Comparison of ENCODE assay signal across 2 cellular contexts in the genomic region with DNA sequence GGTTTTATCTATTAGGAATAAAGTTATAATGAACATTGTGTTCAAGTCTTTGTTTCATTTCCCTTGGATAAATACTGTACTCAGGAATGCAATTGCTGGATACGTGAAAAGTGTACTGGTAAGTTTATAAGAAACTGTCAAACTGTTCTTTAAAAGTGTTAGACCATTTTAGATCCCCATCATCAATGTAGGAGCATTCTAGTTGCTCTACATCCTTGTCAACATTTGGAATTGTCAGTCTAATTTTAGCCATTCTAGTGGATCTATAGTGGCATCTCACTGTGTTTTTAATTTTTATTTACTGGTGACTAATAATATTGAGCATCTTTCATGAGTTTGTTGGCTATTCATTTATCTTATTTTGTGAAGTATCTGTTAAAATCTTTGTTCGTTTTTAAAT.
TF ChIP-seq lines count a peak whose summit lies in the region.

No MANE protein-coding gene starts in this region.

TF ChIP-seq in SK-N-SH treated with all-trans-retinoic acid at 6 μM for 48 hours, 23 proteins besides CTCF, POLR2A, EP300 and RAD21 (continued from another document):
- TF ChIP-seq, protein P1, sequence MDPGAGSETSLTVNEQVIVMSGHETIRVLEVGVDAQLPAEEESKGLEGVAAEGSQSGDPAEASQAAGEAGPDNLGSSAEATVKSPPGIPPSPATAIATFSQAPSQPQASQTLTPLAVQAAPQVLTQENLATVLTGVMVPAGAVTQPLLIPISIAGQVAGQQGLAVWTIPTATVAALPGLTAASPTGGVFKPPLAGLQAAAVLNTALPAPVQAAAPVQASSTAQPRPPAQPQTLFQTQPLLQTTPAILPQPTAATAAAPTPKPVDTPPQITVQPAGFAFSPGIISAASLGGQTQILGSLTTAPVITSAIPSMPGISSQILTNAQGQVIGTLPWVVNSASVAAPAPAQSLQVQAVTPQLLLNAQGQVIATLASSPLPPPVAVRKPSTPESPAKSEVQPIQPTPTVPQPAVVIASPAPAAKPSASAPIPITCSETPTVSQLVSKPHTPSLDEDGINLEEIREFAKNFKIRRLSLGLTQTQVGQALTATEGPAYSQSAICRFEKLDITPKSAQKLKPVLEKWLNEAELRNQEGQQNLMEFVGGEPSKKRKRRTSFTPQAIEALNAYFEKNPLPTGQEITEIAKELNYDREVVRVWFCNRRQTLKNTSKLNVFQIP (CRISPR knock-in tag; IDR thresholded peaks at IDR 0.05; ENCODE audit: borderline replicate concordance, low read depth) = no peak
- no peak for TF ChIP-seq ZNF70 (CRISPR knock-in tag; IDR thresholded peaks at IDR 0.05)
- TF ChIP-seq, protein P2, sequence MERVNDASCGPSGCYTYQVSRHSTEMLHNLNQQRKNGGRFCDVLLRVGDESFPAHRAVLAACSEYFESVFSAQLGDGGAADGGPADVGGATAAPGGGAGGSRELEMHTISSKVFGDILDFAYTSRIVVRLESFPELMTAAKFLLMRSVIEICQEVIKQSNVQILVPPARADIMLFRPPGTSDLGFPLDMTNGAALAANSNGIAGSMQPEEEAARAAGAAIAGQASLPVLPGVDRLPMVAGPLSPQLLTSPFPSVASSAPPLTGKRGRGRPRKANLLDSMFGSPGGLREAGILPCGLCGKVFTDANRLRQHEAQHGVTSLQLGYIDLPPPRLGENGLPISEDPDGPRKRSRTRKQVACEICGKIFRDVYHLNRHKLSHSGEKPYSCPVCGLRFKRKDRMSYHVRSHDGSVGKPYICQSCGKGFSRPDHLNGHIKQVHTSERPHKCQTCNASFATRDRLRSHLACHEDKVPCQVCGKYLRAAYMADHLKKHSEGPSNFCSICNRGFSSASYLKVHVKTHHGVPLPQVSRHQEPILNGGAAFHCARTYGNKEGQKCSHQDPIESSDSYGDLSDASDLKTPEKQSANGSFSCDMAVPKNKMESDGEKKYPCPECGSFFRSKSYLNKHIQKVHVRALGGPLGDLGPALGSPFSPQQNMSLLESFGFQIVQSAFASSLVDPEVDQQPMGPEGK (CRISPR knock-in tag; IDR thresholded peaks at IDR 0.05; ENCODE audit: borderline replicate concordance) = no peak

TF ChIP-seq in SK-N-SH, 30 proteins besides CTCF, POLR2A, EP300 and RAD21 (continued from another document):
- TF ChIP-seq, protein P3, sequence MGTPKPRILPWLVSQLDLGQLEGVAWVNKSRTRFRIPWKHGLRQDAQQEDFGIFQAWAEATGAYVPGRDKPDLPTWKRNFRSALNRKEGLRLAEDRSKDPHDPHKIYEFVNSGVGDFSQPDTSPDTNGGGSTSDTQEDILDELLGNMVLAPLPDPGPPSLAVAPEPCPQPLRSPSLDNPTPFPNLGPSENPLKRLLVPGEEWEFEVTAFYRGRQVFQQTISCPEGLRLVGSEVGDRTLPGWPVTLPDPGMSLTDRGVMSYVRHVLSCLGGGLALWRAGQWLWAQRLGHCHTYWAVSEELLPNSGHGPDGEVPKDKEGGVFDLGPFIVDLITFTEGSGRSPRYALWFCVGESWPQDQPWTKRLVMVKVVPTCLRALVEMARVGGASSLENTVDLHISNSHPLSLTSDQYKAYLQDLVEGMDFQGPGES (IDR thresholded peaks at IDR 0.05; ENCODE audit: low read depth, low read length) = no peak
- TF ChIP-seq FOXM1 (IDR thresholded peaks at IDR 0.05; ENCODE audit: low read depth) (no peak), SIN3A (IDR thresholded peaks at IDR 0.05; ENCODE audit: borderline replicate concordance, low read depth, low read length) (no peak), YY1 (IDR thresholded peaks at IDR 0.05; ENCODE audit: low read depth) (no peak), TAF1 (IDR thresholded peaks at IDR 0.05; ENCODE audit: borderline replicate concordance, low read depth, low read length) (no peak), JUND (IDR thresholded peaks at IDR 0.05) (no peak), ELF1 (IDR thresholded peaks at IDR 0.05) (no peak), MXI1 (IDR thresholded peaks at IDR 0.05; ENCODE audit: low read depth, low read length) (no peak), MEF2A (IDR thresholded peaks at IDR 0.05; ENCODE audit: borderline replicate concordance, low read depth) (no peak), NFIC (IDR thresholded peaks at IDR 0.05; ENCODE audit: borderline replicate concordance) (no peak), POLR2AphosphoS5 (IDR thresholded peaks at IDR 0.05; ENCODE audit: low read depth, low read length) (no peak), CHD2 (IDR thresholded peaks at IDR 0.05; ENCODE audit: low read length, partially characterized antibody) (no peak), SMC3 (IDR thresholded peaks at IDR 0.05; ENCODE audit: low read depth, low read length) (no peak)
- TF ChIP-seq, protein P4, sequence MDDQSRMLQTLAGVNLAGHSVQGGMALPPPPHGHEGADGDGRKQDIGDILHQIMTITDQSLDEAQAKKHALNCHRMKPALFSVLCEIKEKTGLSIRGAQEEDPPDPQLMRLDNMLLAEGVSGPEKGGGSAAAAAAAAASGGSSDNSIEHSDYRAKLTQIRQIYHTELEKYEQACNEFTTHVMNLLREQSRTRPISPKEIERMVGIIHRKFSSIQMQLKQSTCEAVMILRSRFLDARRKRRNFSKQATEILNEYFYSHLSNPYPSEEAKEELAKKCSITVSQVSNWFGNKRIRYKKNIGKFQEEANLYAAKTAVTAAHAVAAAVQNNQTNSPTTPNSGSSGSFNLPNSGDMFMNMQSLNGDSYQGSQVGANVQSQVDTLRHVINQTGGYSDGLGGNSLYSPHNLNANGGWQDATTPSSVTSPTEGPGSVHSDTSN (IDR thresholded peaks at IDR 0.05) = no peak
